ENCODE assay signal across 17 cellular contexts in genomic region chr15:90337256-90337655, GRCh38. TPM values are rescaled to one million over a fixed set of nuclear protein-coding genes. Genes with fewer than 3 reads are reported as not detected.
A peak's percentile ranks its signal among the peaks of the same experiment; 100 is the strongest.
DNase-seq lines count a peak whose midpoint lies in the region; ATAC-seq, FAIRE-seq and TF ChIP-seq lines count a peak whose summit lies in the region.
"Had no signal": no experiment of that assay in that cellular context is flagged by ENCODE, and none has a peak within 500 bp of the region (broad histone marks: within the 10 kb centered on the region; RNA-seq: fewer than 3 reads in every experiment).

No MANE protein-coding gene starts in this region.

- TF ChIP-seq CTCF in osteocyte (IDR thresholded peaks at IDR 0.05), result no peak

- H3K4me1 Mint-ChIP-seq in activated CD8-positive, alpha-beta T cell treated with anti-CD3 and anti-CD28 coated beads, Interleukin-2, amount 10 ng/mL, durations not matched to agents 7 days and 5 days (ENCODE audit: low read depth), result peaks cover 12% of the 10 kb centered on the region
- peaks cover 13% of the 10 kb centered on the region for H3K4me1 Mint-ChIP-seq in osteocyte (ENCODE audit: unreplicated experiment)
- H3K4me1 Mint-ChIP-seq in effector memory CD8-positive, alpha-beta T cell (ENCODE audit: low read depth in 2 of 2), result no peaks in the 10 kb centered on the region
- H3K4me1 Mint-ChIP-seq: nephron had no signal

- H3K36me3 Mint-ChIP-seq in activated CD8-positive, alpha-beta T cell treated with anti-CD3 and anti-CD28 coated beads, Interleukin-2, amount 10 ng/mL, durations not matched to agents 7 days and 5 days (ENCODE audit: low read depth), result no peaks in the 10 kb centered on the region
- H3K36me3 Mint-ChIP-seq in osteocyte (ENCODE audit: unreplicated experiment), result no peaks in the 10 kb centered on the region
- peaks cover 3% of the 10 kb centered on the region for H3K36me3 Mint-ChIP-seq in effector memory CD8-positive, alpha-beta T cell (ENCODE audit: insufficient read depth)

- H3K27me3 Mint-ChIP-seq in activated CD8-positive, alpha-beta T cell treated with anti-CD3 and anti-CD28 coated beads, Interleukin-2, amount 10 ng/mL, durations not matched to agents 7 days and 5 days (ENCODE audit: low read depth), result no peaks in the 10 kb centered on the region
- no peaks in the 10 kb centered on the region for H3K27me3 Mint-ChIP-seq in osteocyte (ENCODE audit: unreplicated experiment)
- no peaks in the 10 kb centered on the region for H3K27me3 Mint-ChIP-seq in effector memory CD8-positive, alpha-beta T cell
- H3K27me3 Mint-ChIP-seq: activated naive CD8-positive, alpha-beta T cell treated with anti-CD3 and anti-CD28 coated beads, Interleukin-2, amount 50 U/mL, for 24 hours had no signal

- H3K27ac Mint-ChIP-seq in activated CD8-positive, alpha-beta T cell treated with anti-CD3 and anti-CD28 coated beads, Interleukin-2, amount 10 ng/mL, durations not matched to agents 7 days and 5 days, result peak overlapping the region; percentile 6
- peak overlapping the region; percentile 67 for H3K27ac Mint-ChIP-seq in osteocyte (ENCODE audit: unreplicated experiment)
- no peak overlapping the region for H3K27ac Mint-ChIP-seq in effector memory CD8-positive, alpha-beta T cell
- H3K27ac Mint-ChIP-seq: activated naive CD8-positive, alpha-beta T cell treated with anti-CD3 and anti-CD28 coated beads, Interleukin-2, amount 50 U/mL, for 24 hours; nephron had no signal

- TF ChIP-seq POLR2A in H54 (IDR thresholded peaks at IDR 0.05; ENCODE audit: low read depth, low read length), result no peak

- peak; percentile 65 for DNase-seq in GDM1 (lab: John Stamatoyannopoulos, UW)
- peak; percentile 48 for DNase-seq in MV-4-11 (lab: John Stamatoyannopoulos, UW)
- DNase-seq in activated CD8-positive, alpha-beta T cell treated with anti-CD3 and anti-CD28 coated beads, Interleukin-2, amount 10 ng/mL, durations not matched to agents 7 days and 5 days, result no peak
- no peak for DNase-seq in osteocyte (ENCODE audit: extremely low spot score, unreplicated experiment)
- DNase-seq in H54 (ENCODE audit: insufficient read length, low spot score), result no peak
- no peak for DNase-seq in effector memory CD8-positive, alpha-beta T cell
- DNase-seq in NCI-H446 treated with DMSO at 0.1 percent for 48 hours (lab: John Stamatoyannopoulos, UW), result no peak
- DNase-seq: activated naive CD8-positive, alpha-beta T cell treated with anti-CD3 and anti-CD28 coated beads, Interleukin-2, amount 50 U/mL, for 24 hours; activated T-cell treated with anti-CD3 and anti-CD28 coated beads, Interleukin-2, amount 50 U/mL, for 48 hours; central memory CD4-positive, alpha-beta T cell; DMS79 treated with DMSO at 0.1 percent for 48 hours; MG63; NCI-H774; stimulated activated CD4-positive, alpha-beta T cell treated with anti-CD3 and anti-CD28 coated beads, Interleukin-15, amount 100 ng/mL, for 24 hours had no signal

- H3K4me3 Mint-ChIP-seq in activated CD8-positive, alpha-beta T cell treated with anti-CD3 and anti-CD28 coated beads, Interleukin-2, amount 10 ng/mL, durations not matched to agents 7 days and 5 days, result no peak overlapping the region
- H3K4me3 Mint-ChIP-seq in osteocyte (ENCODE audit: unreplicated experiment), result no peak overlapping the region
- no peak overlapping the region for H3K4me3 Mint-ChIP-seq in effector memory CD8-positive, alpha-beta T cell
- H3K4me3 Mint-ChIP-seq: activated naive CD8-positive, alpha-beta T cell treated with anti-CD3 and anti-CD28 coated beads, Interleukin-2, amount 50 U/mL, for 24 hours; nephron had no signal

- POLR2A ChIA-PET in activated CD8-positive, alpha-beta T cell treated with anti-CD3 and anti-CD28 coated beads, Interleukin-2, amount 10 ng/mL, durations not matched to agents 7 days and 5 days (lab: Charles Lee), result no interaction called here

- H3K9me3 Mint-ChIP-seq in activated CD8-positive, alpha-beta T cell treated with anti-CD3 and anti-CD28 coated beads, Interleukin-2, amount 10 ng/mL, durations not matched to agents 7 days and 5 days (ENCODE audit: insufficient read depth), result no peaks in the 10 kb centered on the region
- no peaks in the 10 kb centered on the region for H3K9me3 Mint-ChIP-seq in osteocyte (ENCODE audit: unreplicated experiment)
- no peaks in the 10 kb centered on the region for H3K9me3 Mint-ChIP-seq in effector memory CD8-positive, alpha-beta T cell
- H3K9me3 Mint-ChIP-seq: activated naive CD8-positive, alpha-beta T cell treated with anti-CD3 and anti-CD28 coated beads, Interleukin-2, amount 50 U/mL, for 24 hours; nephron had no signal

- no peak for ATAC-seq in activated CD8-positive, alpha-beta T cell treated with anti-CD3 and anti-CD28 coated beads, Interleukin-2, amount 10 ng/mL, durations not matched to agents 7 days and 5 days
- ATAC-seq in effector memory CD8-positive, alpha-beta T cell (replicated peaks), result no peak
- no peak for ATAC-seq in HG02870 (IDR thresholded peaks at IDR 0.05; ENCODE audit: unreplicated experiment)

- CTCF ChIA-PET in activated CD8-positive, alpha-beta T cell treated with anti-CD3 and anti-CD28 coated beads, Interleukin-2, amount 10 ng/mL, durations not matched to agents 7 days and 5 days (lab: Charles Lee), result interaction anchor here (1.3 to 2.5 kb wide), 6 partner anchors 15 to 145 kb away, joined by 3 to 32 read pairs (median 5); no protein-coding TSS in a partner anchor

- FAIRE-seq in H54 (lab: Jason Lieb, UNC), result no peak
- FAIRE-seq: H1 had no signal

RNA-seq across cellular contexts. Expression of gene ZNF774, which starts 14.8 kb away (rescaled TPM):
- 1 to 10 TPM in 1 of 2 experiments, under 1 TPM in 1; 0.60 to 1.6 TPM for total RNA-seq in activated CD8-positive, alpha-beta T cell treated with anti-CD3 and anti-CD28 coated beads, Interleukin-2, amount 10 ng/mL, durations not matched to agents 7 days and 5 days
- 1.6 and 3.1 TPM in 2 replicates for total RNA-seq in osteocyte

RNA-seq across cellular contexts. Expression of gene IQGAP1, which starts 50.8 kb away (rescaled TPM):
- total RNA-seq in activated CD8-positive, alpha-beta T cell treated with anti-CD3 and anti-CD28 coated beads, Interleukin-2, amount 10 ng/mL, durations not matched to agents 7 days and 5 days, result 100 to 1,000 TPM; 249 to 257 TPM
- 178 TPM in 2 replicates for total RNA-seq in osteocyte

Comparison
In these comparisons a context has a peak if more than half of its experiments do, and no peak if none do; other contexts are left out.
1. DNase-seq: peak in GDM1 (single experiment) and MV-4-11 (single experiment); none in activated CD8-positive, alpha-beta T cell treated with anti-CD3 and anti-CD28 coated beads, Interleukin-2, amount 10 ng/mL, durations not matched to agents 7 days and 5 days (single experiment), osteocyte (single experiment), H54 (single experiment), effector memory CD8-positive, alpha-beta T cell (0 of 3) and NCI-H446 treated with DMSO at 0.1 percent for 48 hours (single experiment).
2. H3K27ac Mint-ChIP-seq: peak in activated CD8-positive, alpha-beta T cell treated with anti-CD3 and anti-CD28 coated beads, Interleukin-2, amount 10 ng/mL, durations not matched to agents 7 days and 5 days (single experiment) and osteocyte (single experiment); none in effector memory CD8-positive, alpha-beta T cell (0 of 2).